Comparison of ENCODE assay signal across 22 cellular contexts in genomic region chr20:62889871-62890270, GRCh38.
"Had no signal": no experiment of that assay in that cellular context is flagged by ENCODE, and none has a peak within 500 bp of the region (broad histone marks: within the 10 kb centered on the region; RNA-seq: fewer than 3 reads in every experiment).

No MANE protein-coding gene starts in this region.

- FAIRE-seq: keratinocyte, small intestine had no signal

- H3K9me3 Mint-ChIP-seq: endodermal cell; memory B cell; natural killer cell treated with Interleukin-12 subunit alpha and Interleukin-12 subunit beta and Interleukin-15 and Interleukin-18, amount 100 ng/mL, for 72 hours; neural crest cell; stimulated activated naive CD8-positive, alpha-beta T cell treated with anti-CD3 and anti-CD28 coated beads, Interleukin-15, amount 100 ng/mL, for 72 hours had no signal

- DNase-seq: dorsolateral prefrontal cortex; effector CD8-positive, alpha-beta T cell; endodermal cell; foreskin fibroblast; gastrocnemius medialis; head of caudate nucleus; small intestine; stimulated activated CD4-positive, alpha-beta T cell treated with anti-CD3 and anti-CD28 coated beads, Interleukin-12 subunit alpha, Interleukin-12 subunit beta, amount 100 ng/mL, for 4 hours; stimulated activated CD4-positive, alpha-beta T cell treated with anti-CD3 and anti-CD28 coated beads, Interleukin-1b, Interleukin-23, amount 100 ng/mL, for 48 hours; stimulated activated CD4-positive, alpha-beta T cell treated with anti-CD3 and anti-CD28 coated beads, Interleukin-4, amount 100 ng/mL, for 1 hour; stimulated activated CD8-positive, alpha-beta memory T cell treated with anti-CD3 and anti-CD28 coated beads, Interleukin-4, amount 100 ng/mL, for 48 hours; stimulated activated naive CD4-positive, alpha-beta T cell; stimulated activated naive CD8-positive, alpha-beta T cell treated with anti-CD3 and anti-CD28 coated beads, Interleukin-15, amount 100 ng/mL, for 72 hours; transverse colon; upper lobe of right lung; uterus had no signal

- ATAC-seq: esophagus mucosa; gastrocnemius medialis; natural killer cell treated with Interleukin-12 subunit alpha and Interleukin-12 subunit beta and Interleukin-15 and Interleukin-18, amount 100 ng/mL, for 72 hours; stimulated activated naive CD8-positive, alpha-beta T cell treated with anti-CD3 and anti-CD28 coated beads, Interleukin-15, amount 100 ng/mL, for 72 hours; upper lobe of right lung had no signal

- H3K27ac Mint-ChIP-seq: endodermal cell; memory B cell; natural killer cell treated with Interleukin-12 subunit alpha and Interleukin-12 subunit beta and Interleukin-15 and Interleukin-18, amount 100 ng/mL, for 72 hours; progenitor cell of endocrine pancreas; stimulated activated naive CD8-positive, alpha-beta T cell treated with anti-CD3 and anti-CD28 coated beads, Interleukin-15, amount 100 ng/mL, for 72 hours had no signal

- H3K27me3 Mint-ChIP-seq: memory B cell; natural killer cell treated with Interleukin-12 subunit alpha and Interleukin-12 subunit beta and Interleukin-15 and Interleukin-18, amount 100 ng/mL, for 72 hours; progenitor cell of endocrine pancreas; stimulated activated naive CD8-positive, alpha-beta T cell treated with anti-CD3 and anti-CD28 coated beads, Interleukin-15, amount 100 ng/mL, for 72 hours had no signal

- H3K4me1 Mint-ChIP-seq: endodermal cell, memory B cell, neural crest cell had no signal

- H3K4me3 Mint-ChIP-seq: endodermal cell; memory B cell; natural killer cell treated with Interleukin-12 subunit alpha and Interleukin-12 subunit beta and Interleukin-15 and Interleukin-18, amount 100 ng/mL, for 72 hours; neural crest cell; stimulated activated naive CD8-positive, alpha-beta T cell treated with anti-CD3 and anti-CD28 coated beads, Interleukin-15, amount 100 ng/mL, for 72 hours had no signal
